31 cellular contexts compared by ENCODE assay signal in genomic region chr3:113805249-113805648, GRCh38. TPM values are rescaled to one million over a fixed set of nuclear protein-coding genes. Genes with fewer than 3 reads are reported as not detected.
"Had no signal": no experiment of that assay in that cellular context is flagged by ENCODE, and none has a peak within 500 bp of the region (broad histone marks: within the 10 kb centered on the region; RNA-seq: fewer than 3 reads in every experiment).

No MANE protein-coding gene starts in this region.

- H3K27me3 ChIP-seq: adrenal gland, body of pancreas, esophagus squamous epithelium, gastroesophageal sphincter had no signal

- H3K9me3 ChIP-seq: adrenal gland, esophagus squamous epithelium, gastroesophageal sphincter had no signal

- H3K4me1 Mint-ChIP-seq: activated naive CD4-positive, alpha-beta T cell treated with anti-CD3 and anti-CD28 coated beads, Interleukin-2, amount 50 U/mL, for 24 hours had no signal

- H3K27me3 Mint-ChIP-seq: activated CD4-positive, alpha-beta memory T cell treated with anti-CD3 and anti-CD28 coated beads for 36 hours; activated CD4-positive, alpha-beta T cell treated with anti-CD3 and anti-CD28 coated beads for 36 hours; activated CD4-positive, alpha-beta T cell treated with anti-CD3 and anti-CD28 coated beads, Interleukin-2, amount 10 ng/mL, durations not matched to agents 24 days and 14 days; activated CD8-positive, alpha-beta memory T cell treated with anti-CD3 and anti-CD28 coated beads, Interleukin-2, amount 10 ng/mL, durations not matched to agents 7 days and 5 days; activated naive CD4-positive, alpha-beta T cell treated with anti-CD3 and anti-CD28 coated beads, Interleukin-2, amount 50 U/mL, for 24 hours; activated naive CD8-positive, alpha-beta T cell treated with anti-CD3 and anti-CD28 coated beads for 36 hours; activated naive CD8-positive, alpha-beta T cell treated with anti-CD3 and anti-CD28 coated beads, Interleukin-2, amount 50 U/mL, for 24 hours; effector memory CD8-positive, alpha-beta T cell had no signal

- H3K4me3 ChIP-seq: adrenal gland, body of pancreas, esophagus squamous epithelium, gastroesophageal sphincter had no signal

- H3K4me3 Mint-ChIP-seq: activated CD4-positive, alpha-beta memory T cell treated with anti-CD3 and anti-CD28 coated beads for 36 hours; activated CD4-positive, alpha-beta T cell treated with anti-CD3 and anti-CD28 coated beads for 36 hours; activated CD4-positive, alpha-beta T cell treated with anti-CD3 and anti-CD28 coated beads, Interleukin-2, amount 10 ng/mL, durations not matched to agents 24 days and 14 days; activated CD8-positive, alpha-beta memory T cell treated with anti-CD3 and anti-CD28 coated beads, Interleukin-2, amount 10 ng/mL, durations not matched to agents 7 days and 5 days; activated CD8-positive, alpha-beta T cell treated with anti-CD3 and anti-CD28 coated beads, Interleukin-2, amount 10 ng/mL, durations not matched to agents 7 days and 5 days; activated naive CD4-positive, alpha-beta T cell treated with anti-CD3 and anti-CD28 coated beads for 36 hours; activated naive CD4-positive, alpha-beta T cell treated with anti-CD3 and anti-CD28 coated beads, Interleukin-2, amount 50 U/mL, for 24 hours; activated naive CD8-positive, alpha-beta T cell treated with anti-CD3 and anti-CD28 coated beads for 36 hours; activated naive CD8-positive, alpha-beta T cell treated with anti-CD3 and anti-CD28 coated beads, Interleukin-2, amount 50 U/mL, for 24 hours; activated T-helper 1 cell treated with anti-CD3 and anti-CD28 coated beads, Interleukin-12 subunit alpha, Interleukin-12 subunit beta, Interleukin-2, Interleukin-4 antibody, amounts not matched to agents 30 ng/mL and 10 ng/mL and 1 ng/mL, durations not matched to agents 14 hours and 24 hours and 36 hours; effector memory CD8-positive, alpha-beta T cell had no signal

- FAIRE-seq: colon had no signal

- H3K4me1 ChIP-seq: adrenal gland, body of pancreas, esophagus squamous epithelium, gastroesophageal sphincter had no signal

- H3K27ac ChIP-seq: adrenal gland, body of pancreas, epithelial cell of prostate, esophagus squamous epithelium, gastroesophageal sphincter had no signal

- DNase-seq: activated CD4-positive, alpha-beta memory T cell treated with anti-CD3 and anti-CD28 coated beads for 36 hours; activated CD4-positive, alpha-beta T cell treated with anti-CD3 and anti-CD28 coated beads for 36 hours; activated CD4-positive, alpha-beta T cell treated with anti-CD3 and anti-CD28 coated beads, Interleukin-2, amount 10 ng/mL, durations not matched to agents 24 days and 14 days; activated CD4-positive, CD25-positive, alpha-beta regulatory T cell; activated CD4-positive, CD25-positive, alpha-beta regulatory T cell treated with anti-CD3 and anti-CD28 coated beads, Interleukin-2, amount 50 U/mL, for 72 hours; activated CD8-positive, alpha-beta memory T cell treated with anti-CD3 and anti-CD28 coated beads, Interleukin-2, amount 10 ng/mL, durations not matched to agents 7 days and 5 days; activated CD8-positive, alpha-beta memory T cell treated with anti-CD3 and anti-CD28 coated beads, Interleukin-2, amount 50 U/mL, for 4 hours; activated CD8-positive, alpha-beta T cell treated with anti-CD3 and anti-CD28 coated beads, Interleukin-2, amount 10 ng/mL, durations not matched to agents 7 days and 5 days; activated effector memory CD4-positive, alpha-beta T cell treated with anti-CD3 and anti-CD28 coated beads, Interleukin-2, amount 50 U/mL, for 16 hours; activated naive CD4-positive, alpha-beta T cell treated with anti-CD3 and anti-CD28 coated beads for 36 hours; activated naive CD8-positive, alpha-beta T cell treated with anti-CD3 and anti-CD28 coated beads for 36 hours; activated naive CD8-positive, alpha-beta T cell treated with anti-CD3 and anti-CD28 coated beads, Interleukin-2, amount 50 U/mL, for 24 hours; activated T-cell treated with anti-CD3 and anti-CD28 coated beads, Interleukin-2, amount 50 U/mL, for 1 hour; activated T-cell treated with anti-CD3 and anti-CD28 coated beads, Interleukin-2, amount 50 U/mL, for 48 hours; adrenal gland; amygdala; aorta; body of pancreas; caudate nucleus; cortex of kidney; effector CD4-positive, alpha-beta T cell; effector memory CD8-positive, alpha-beta T cell; esophagus squamous epithelium; foreskin melanocyte; T-helper 2 cell had no signal

- H3K27ac Mint-ChIP-seq: activated CD4-positive, alpha-beta memory T cell treated with anti-CD3 and anti-CD28 coated beads for 36 hours; activated CD4-positive, alpha-beta T cell treated with anti-CD3 and anti-CD28 coated beads for 36 hours; activated CD4-positive, alpha-beta T cell treated with anti-CD3 and anti-CD28 coated beads, Interleukin-2, amount 10 ng/mL, durations not matched to agents 24 days and 14 days; activated CD8-positive, alpha-beta memory T cell treated with anti-CD3 and anti-CD28 coated beads, Interleukin-2, amount 10 ng/mL, durations not matched to agents 7 days and 5 days; activated CD8-positive, alpha-beta T cell treated with anti-CD3 and anti-CD28 coated beads, Interleukin-2, amount 10 ng/mL, durations not matched to agents 7 days and 5 days; activated naive CD4-positive, alpha-beta T cell treated with anti-CD3 and anti-CD28 coated beads for 36 hours; activated naive CD4-positive, alpha-beta T cell treated with anti-CD3 and anti-CD28 coated beads, Interleukin-2, amount 50 U/mL, for 24 hours; activated naive CD8-positive, alpha-beta T cell treated with anti-CD3 and anti-CD28 coated beads for 36 hours; activated naive CD8-positive, alpha-beta T cell treated with anti-CD3 and anti-CD28 coated beads, Interleukin-2, amount 50 U/mL, for 24 hours; activated T-helper 1 cell treated with anti-CD3 and anti-CD28 coated beads, Interleukin-12 subunit alpha, Interleukin-12 subunit beta, Interleukin-2, Interleukin-4 antibody, amounts not matched to agents 30 ng/mL and 10 ng/mL and 1 ng/mL, durations not matched to agents 14 hours and 24 hours and 36 hours; activated T-helper 2 cell treated with anti-CD3 and anti-CD28 coated beads, Interferon-gamma antibody, Interleukin-2, Interleukin-4, amounts not matched to agents 10 μg/mL and 5 μg/mL and 100 μg/mL, durations not matched to agents 14 hours and 24 hours and 36 hours had no signal

- H3K9me3 Mint-ChIP-seq: activated CD4-positive, alpha-beta memory T cell treated with anti-CD3 and anti-CD28 coated beads for 36 hours; activated CD4-positive, alpha-beta T cell treated with anti-CD3 and anti-CD28 coated beads, Interleukin-2, amount 10 ng/mL, durations not matched to agents 24 days and 14 days; activated naive CD4-positive, alpha-beta T cell treated with anti-CD3 and anti-CD28 coated beads for 36 hours; activated naive CD4-positive, alpha-beta T cell treated with anti-CD3 and anti-CD28 coated beads, Interleukin-2, amount 50 U/mL, for 24 hours; activated naive CD8-positive, alpha-beta T cell treated with anti-CD3 and anti-CD28 coated beads for 36 hours; activated naive CD8-positive, alpha-beta T cell treated with anti-CD3 and anti-CD28 coated beads, Interleukin-2, amount 50 U/mL, for 24 hours; activated T-helper 1 cell treated with anti-CD3 and anti-CD28 coated beads, Interleukin-12 subunit alpha, Interleukin-12 subunit beta, Interleukin-2, Interleukin-4 antibody, amounts not matched to agents 30 ng/mL and 10 ng/mL and 1 ng/mL, durations not matched to agents 14 hours and 24 hours and 36 hours; activated T-helper 2 cell treated with anti-CD3 and anti-CD28 coated beads, Interferon-gamma antibody, Interleukin-2, Interleukin-4, amounts not matched to agents 10 μg/mL and 5 μg/mL and 100 μg/mL, durations not matched to agents 14 hours and 24 hours and 36 hours; effector memory CD8-positive, alpha-beta T cell had no signal

- ATAC-seq: activated CD4-positive, alpha-beta T cell treated with anti-CD3 and anti-CD28 coated beads for 36 hours; activated CD8-positive, alpha-beta memory T cell treated with anti-CD3 and anti-CD28 coated beads, Interleukin-2, amount 10 ng/mL, durations not matched to agents 7 days and 5 days; activated CD8-positive, alpha-beta T cell treated with anti-CD3 and anti-CD28 coated beads, Interleukin-2, amount 10 ng/mL, durations not matched to agents 7 days and 5 days; activated naive CD8-positive, alpha-beta T cell treated with anti-CD3 and anti-CD28 coated beads, Interleukin-2, amount 50 U/mL, for 24 hours; body of pancreas; effector memory CD8-positive, alpha-beta T cell; gastroesophageal sphincter had no signal

RNA-seq across cellular contexts. Expression of gene GRAMD1C, which starts 33.3 kb away (rescaled TPM):
- total RNA-seq: activated CD4-positive, alpha-beta T cell treated with anti-CD3 and anti-CD28 coated beads, Interleukin-2, amount 10 ng/mL, durations not matched to agents 24 days and 14 days had no signal
